In the genomic region with DNA sequence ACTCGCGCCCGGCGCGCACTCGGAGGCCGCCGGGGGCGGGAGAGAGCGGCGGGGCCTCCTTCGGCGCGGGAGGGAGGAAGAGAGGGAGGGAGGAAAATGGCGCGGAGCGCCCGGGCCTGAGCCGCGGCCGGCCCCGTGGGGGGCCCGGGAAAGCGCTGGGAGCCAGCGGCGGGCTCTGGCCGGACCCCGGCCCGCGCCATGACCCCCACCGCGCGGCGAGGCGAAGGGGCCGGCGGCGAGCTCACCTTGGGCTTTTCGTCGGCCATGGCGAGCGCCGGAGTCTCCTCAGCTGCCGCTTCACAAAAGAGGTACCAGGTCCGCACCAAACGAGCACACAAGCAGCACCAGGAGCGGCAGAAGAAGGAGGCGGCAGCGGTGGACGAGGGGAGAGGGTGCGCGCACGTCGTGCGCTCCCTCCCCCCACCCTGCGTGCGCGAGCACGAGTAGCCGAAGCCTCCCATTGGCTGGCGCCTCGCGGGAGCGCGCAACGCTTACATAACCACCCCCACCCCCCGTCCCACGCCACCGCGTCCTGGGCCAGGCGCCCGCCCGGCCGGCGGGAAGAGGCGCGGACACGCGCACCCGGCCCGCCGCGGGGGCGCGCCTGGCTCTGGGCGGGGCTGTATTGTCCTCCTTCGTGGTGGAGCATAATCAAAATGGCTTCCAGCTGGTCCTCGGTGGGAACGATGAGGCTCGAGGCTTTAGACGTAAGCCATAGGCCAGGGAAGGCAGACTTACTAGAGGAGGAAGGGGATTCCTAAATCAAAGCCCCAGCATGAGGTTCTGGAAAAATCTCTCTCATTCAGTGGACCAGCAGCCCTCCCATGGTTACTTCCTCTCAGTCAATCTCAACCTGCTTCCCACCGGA, we compare ENCODE assay signal across 1 cellular context.
TF ChIP-seq lines count a peak whose summit lies in the region.

A gene (minus strand): TSS at position 391 of the 868 bp plus-strand sequence. CDS start 125 bp downstream, at position 266.

TF ChIP-seq in GM12878, 131 proteins besides CTCF, POLR2A, EP300 and RAD21 (continued from another document):
- TF ChIP-seq, protein P1, sequence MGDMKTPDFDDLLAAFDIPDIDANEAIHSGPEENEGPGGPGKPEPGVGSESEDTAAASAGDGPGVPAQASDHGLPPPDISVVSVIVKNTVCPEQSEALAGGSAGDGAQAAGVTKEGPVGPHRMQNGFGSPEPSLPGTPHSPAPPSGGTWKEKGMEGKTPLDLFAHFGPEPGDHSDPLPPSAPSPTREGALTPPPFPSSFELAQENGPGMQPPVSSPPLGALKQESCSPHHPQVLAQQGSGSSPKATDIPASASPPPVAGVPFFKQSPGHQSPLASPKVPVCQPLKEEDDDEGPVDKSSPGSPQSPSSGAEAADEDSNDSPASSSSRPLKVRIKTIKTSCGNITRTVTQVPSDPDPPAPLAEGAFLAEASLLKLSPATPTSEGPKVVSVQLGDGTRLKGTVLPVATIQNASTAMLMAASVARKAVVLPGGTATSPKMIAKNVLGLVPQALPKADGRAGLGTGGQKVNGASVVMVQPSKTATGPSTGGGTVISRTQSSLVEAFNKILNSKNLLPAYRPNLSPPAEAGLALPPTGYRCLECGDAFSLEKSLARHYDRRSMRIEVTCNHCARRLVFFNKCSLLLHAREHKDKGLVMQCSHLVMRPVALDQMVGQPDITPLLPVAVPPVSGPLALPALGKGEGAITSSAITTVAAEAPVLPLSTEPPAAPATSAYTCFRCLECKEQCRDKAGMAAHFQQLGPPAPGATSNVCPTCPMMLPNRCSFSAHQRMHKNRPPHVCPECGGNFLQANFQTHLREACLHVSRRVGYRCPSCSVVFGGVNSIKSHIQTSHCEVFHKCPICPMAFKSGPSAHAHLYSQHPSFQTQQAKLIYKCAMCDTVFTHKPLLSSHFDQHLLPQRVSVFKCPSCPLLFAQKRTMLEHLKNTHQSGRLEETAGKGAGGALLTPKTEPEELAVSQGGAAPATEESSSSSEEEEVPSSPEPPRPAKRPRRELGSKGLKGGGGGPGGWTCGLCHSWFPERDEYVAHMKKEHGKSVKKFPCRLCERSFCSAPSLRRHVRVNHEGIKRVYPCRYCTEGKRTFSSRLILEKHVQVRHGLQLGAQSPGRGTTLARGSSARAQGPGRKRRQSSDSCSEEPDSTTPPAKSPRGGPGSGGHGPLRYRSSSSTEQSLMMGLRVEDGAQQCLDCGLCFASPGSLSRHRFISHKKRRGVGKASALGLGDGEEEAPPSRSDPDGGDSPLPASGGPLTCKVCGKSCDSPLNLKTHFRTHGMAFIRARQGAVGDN (IDR thresholded peaks at IDR 0.05) = peak; percentile 89
- TF ChIP-seq, protein P2, sequence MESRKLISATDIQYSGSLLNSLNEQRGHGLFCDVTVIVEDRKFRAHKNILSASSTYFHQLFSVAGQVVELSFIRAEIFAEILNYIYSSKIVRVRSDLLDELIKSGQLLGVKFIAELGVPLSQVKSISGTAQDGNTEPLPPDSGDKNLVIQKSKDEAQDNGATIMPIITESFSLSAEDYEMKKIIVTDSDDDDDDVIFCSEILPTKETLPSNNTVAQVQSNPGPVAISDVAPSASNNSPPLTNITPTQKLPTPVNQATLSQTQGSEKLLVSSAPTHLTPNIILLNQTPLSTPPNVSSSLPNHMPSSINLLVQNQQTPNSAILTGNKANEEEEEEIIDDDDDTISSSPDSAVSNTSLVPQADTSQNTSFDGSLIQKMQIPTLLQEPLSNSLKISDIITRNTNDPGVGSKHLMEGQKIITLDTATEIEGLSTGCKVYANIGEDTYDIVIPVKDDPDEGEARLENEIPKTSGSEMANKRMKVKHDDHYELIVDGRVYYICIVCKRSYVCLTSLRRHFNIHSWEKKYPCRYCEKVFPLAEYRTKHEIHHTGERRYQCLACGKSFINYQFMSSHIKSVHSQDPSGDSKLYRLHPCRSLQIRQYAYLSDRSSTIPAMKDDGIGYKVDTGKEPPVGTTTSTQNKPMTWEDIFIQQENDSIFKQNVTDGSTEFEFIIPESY (IDR thresholded peaks at IDR 0.05) = no peak
- TF ChIP-seq ASH2L (IDR thresholded peaks at IDR 0.05; ENCODE audit: borderline replicate concordance, low read depth) = 0 out of 2 replicates have a peak, but pooled peaks have one; percentile 47
- TF ChIP-seq, protein P3, sequence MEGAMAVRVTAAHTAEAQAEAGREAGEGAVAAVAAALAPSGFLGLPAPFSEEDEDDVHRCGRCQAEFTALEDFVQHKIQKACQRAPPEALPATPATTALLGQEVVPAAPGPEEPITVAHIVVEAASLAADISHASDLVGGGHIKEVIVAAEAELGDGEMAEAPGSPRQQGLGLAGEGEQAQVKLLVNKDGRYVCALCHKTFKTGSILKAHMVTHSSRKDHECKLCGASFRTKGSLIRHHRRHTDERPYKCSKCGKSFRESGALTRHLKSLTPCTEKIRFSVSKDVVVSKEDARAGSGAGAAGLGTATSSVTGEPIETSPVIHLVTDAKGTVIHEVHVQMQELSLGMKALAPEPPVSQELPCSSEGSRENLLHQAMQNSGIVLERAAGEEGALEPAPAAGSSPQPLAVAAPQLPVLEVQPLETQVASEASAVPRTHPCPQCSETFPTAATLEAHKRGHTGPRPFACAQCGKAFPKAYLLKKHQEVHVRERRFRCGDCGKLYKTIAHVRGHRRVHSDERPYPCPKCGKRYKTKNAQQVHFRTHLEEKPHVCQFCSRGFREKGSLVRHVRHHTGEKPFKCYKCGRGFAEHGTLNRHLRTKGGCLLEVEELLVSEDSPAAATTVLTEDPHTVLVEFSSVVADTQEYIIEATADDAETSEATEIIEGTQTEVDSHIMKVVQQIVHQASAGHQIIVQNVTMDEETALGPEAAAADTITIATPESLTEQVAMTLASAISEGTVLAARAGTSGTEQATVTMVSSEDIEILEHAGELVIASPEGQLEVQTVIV (IDR thresholded peaks at IDR 0.05; ENCODE audit: borderline replicate concordance, partially characterized antibody) = no peak
- TF ChIP-seq CREB1 (IDR thresholded peaks at IDR 0.05; ENCODE audit: low read depth) = no peak; the same call in none of the 2 replicates
- TF ChIP-seq HDAC2 (IDR thresholded peaks at IDR 0.05) = no peak
- TF ChIP-seq SMAD5 (IDR thresholded peaks at IDR 0.05; ENCODE audit: low read depth) = peak; percentile 72; the same call in 1 of the 2 replicates
- TF ChIP-seq MYB (IDR thresholded peaks at IDR 0.05; ENCODE audit: borderline replicate concordance, low read depth, low read length) = no peak
- TF ChIP-seq, protein P4, sequence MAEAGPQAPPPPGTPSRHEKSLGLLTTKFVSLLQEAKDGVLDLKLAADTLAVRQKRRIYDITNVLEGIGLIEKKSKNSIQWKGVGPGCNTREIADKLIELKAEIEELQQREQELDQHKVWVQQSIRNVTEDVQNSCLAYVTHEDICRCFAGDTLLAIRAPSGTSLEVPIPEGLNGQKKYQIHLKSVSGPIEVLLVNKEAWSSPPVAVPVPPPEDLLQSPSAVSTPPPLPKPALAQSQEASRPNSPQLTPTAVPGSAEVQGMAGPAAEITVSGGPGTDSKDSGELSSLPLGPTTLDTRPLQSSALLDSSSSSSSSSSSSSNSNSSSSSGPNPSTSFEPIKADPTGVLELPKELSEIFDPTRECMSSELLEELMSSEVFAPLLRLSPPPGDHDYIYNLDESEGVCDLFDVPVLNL (IDR thresholded peaks at IDR 0.05; ENCODE audit: low read depth, low read length) = peak; percentile 68; the same call in 1 of the 2 replicates
- TF ChIP-seq BACH1 (IDR thresholded peaks at IDR 0.05; ENCODE audit: borderline replicate concordance) = 0 out of 2 replicates have a peak, but pooled peaks have one; percentile 8
- TF ChIP-seq ZSCAN29 (IDR thresholded peaks at IDR 0.05) = 0 out of 2 replicates have a peak, but pooled peaks have one; percentile 17
- TF ChIP-seq, protein P5, sequence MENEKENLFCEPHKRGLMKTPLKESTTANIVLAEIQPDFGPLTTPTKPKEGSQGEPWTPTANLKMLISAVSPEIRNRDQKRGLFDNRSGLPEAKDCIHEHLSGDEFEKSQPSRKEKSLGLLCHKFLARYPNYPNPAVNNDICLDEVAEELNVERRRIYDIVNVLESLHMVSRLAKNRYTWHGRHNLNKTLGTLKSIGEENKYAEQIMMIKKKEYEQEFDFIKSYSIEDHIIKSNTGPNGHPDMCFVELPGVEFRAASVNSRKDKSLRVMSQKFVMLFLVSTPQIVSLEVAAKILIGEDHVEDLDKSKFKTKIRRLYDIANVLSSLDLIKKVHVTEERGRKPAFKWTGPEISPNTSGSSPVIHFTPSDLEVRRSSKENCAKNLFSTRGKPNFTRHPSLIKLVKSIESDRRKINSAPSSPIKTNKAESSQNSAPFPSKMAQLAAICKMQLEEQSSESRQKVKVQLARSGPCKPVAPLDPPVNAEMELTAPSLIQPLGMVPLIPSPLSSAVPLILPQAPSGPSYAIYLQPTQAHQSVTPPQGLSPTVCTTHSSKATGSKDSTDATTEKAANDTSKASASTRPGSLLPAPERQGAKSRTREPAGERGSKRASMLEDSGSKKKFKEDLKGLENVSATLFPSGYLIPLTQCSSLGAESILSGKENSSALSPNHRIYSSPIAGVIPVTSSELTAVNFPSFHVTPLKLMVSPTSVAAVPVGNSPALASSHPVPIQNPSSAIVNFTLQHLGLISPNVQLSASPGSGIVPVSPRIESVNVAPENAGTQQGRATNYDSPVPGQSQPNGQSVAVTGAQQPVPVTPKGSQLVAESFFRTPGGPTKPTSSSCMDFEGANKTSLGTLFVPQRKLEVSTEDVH (IDR thresholded peaks at IDR 0.05; ENCODE audit: low read depth, partially characterized antibody) = no peak
- TF ChIP-seq SMAD1 (IDR thresholded peaks at IDR 0.05; ENCODE audit: low read depth, partially characterized antibody) = no peak
- TF ChIP-seq ZNF207 (IDR thresholded peaks at IDR 0.05; ENCODE audit: borderline replicate concordance) = peak; percentile 62
- peak; percentile 16; the same call in 1 of the 2 replicates for TF ChIP-seq RB1 (IDR thresholded peaks at IDR 0.05; ENCODE audit: borderline replicate concordance)
- peak; percentile 89 for TF ChIP-seq SMARCA5 (IDR thresholded peaks at IDR 0.05)
- TF ChIP-seq, protein P6, sequence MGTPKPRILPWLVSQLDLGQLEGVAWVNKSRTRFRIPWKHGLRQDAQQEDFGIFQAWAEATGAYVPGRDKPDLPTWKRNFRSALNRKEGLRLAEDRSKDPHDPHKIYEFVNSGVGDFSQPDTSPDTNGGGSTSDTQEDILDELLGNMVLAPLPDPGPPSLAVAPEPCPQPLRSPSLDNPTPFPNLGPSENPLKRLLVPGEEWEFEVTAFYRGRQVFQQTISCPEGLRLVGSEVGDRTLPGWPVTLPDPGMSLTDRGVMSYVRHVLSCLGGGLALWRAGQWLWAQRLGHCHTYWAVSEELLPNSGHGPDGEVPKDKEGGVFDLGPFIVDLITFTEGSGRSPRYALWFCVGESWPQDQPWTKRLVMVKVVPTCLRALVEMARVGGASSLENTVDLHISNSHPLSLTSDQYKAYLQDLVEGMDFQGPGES (IDR thresholded peaks at IDR 0.05) = peak; percentile 20; the same call in 1 of the 2 replicates
